ENCODE assay signal across 8 cellular contexts in the genomic region with DNA sequence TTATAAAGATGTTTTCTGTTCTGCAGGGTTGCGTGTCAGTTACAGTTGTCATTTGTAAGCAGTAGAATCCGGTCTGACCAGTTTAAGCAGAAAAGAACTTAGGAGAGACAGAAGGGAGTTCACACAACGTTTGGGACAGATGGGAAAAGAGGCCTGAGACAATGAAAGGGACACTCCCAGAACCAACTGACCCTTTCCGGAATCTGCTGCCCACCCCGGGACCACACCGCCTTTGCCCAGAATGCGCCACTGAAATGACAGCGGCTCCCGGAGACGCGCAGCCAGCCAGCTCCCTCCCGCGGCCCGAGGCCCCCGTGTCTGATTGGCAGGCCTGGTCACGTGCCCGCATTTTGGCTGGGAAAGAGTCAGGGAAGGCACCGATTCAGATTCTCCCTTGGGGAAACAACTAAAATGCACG.
DNase-seq lines count a peak whose midpoint lies in the region; ATAC-seq and TF ChIP-seq lines count a peak whose summit lies in the region.

No MANE protein-coding gene starts in this region.

- H3K4me1 ChIP-seq in NT2/D1 (ENCODE audit: insufficient read depth, insufficient read length) (no peaks in the 10 kb centered on the region), esophagus squamous epithelium (peaks cover 0 to 12% (median 0%) of the 10 kb centered on the region in 3 donors)

- 1 to 5% methylated on average over 9 to 18 of the region's 19 CpGs for WGBS in esophagus squamous epithelium, 2 donors

- ATAC-seq in HG03097 (IDR thresholded peaks at IDR 0.05; ENCODE audit: low FRiP score, unreplicated experiment): peak; percentile 39

- H3K36me3 ChIP-seq in NT2/D1 (ENCODE audit: insufficient read depth, insufficient read length, low read length): no peaks in the 10 kb centered on the region
- H3K36me3 ChIP-seq in esophagus squamous epithelium: no peaks in the 10 kb centered on the region

- H3K27ac ChIP-seq in esophagus squamous epithelium: peak overlapping the region; percentile 36 to 83 (median 79)

- intact Hi-C loops in esophagus squamous epithelium (cut with DNase I): no loop called here

- H3K27me3 ChIP-seq in NT2/D1 (ENCODE audit: insufficient read depth, insufficient read length): no peaks in the 10 kb centered on the region
- H3K27me3 ChIP-seq in esophagus squamous epithelium: no peaks in the 10 kb centered on the region

- TF ChIP-seq CTCF in esophagus squamous epithelium (IDR thresholded peaks at IDR 0.05): peak in 1 of 6 experiments; percentile 10

- H3K9ac ChIP-seq in NT2/D1 (ENCODE audit: insufficient read length, low read depth): peak overlapping the region; percentile 32

- H3K9me3 ChIP-seq in NT2/D1 (ENCODE audit: insufficient read depth, low read length) (no peaks in the 10 kb centered on the region), esophagus squamous epithelium (peaks cover 0 to 3% (median 0%) of the 10 kb centered on the region in 3 donors)

- peak; percentile 86 for DNase-seq in GF-D8 (lab: John Stamatoyannopoulos, UW)
- DNase-seq in NT2/D1 (ENCODE audit: low read depth, low spot score): no peak
- peak; percentile 74 to 78 for DNase-seq in activated T-cell treated with anti-CD3 and anti-CD28 coated beads, Interleukin-2, amount 50 U/mL, for 48 hours
- DNase-seq in esophagus squamous epithelium (lab: John Stamatoyannopoulos, UW): no peak
- DNase-seq in myocyte (ENCODE audit: low read depth): peak; percentile 61
- DNase-seq in stimulated activated CD8-positive, alpha-beta memory T cell treated with anti-CD3 and anti-CD28 coated beads, Interleukin-7, amount 100 ng/mL, for 4 hours (ENCODE audit: low read depth in 2 of 2): peak; percentile 30 to 36
- no peak for DNase-seq in NCI-H187 treated with DMSO at 0.1 percent for 48 hours (lab: John Stamatoyannopoulos, UW)

- H3K4me3 ChIP-seq in NT2/D1 (ENCODE audit: insufficient read length, low read depth): peak overlapping the region; percentile 36
- peak overlapping the region; percentile 40 to 65 (median 52) for H3K4me3 ChIP-seq in esophagus squamous epithelium

- TF ChIP-seq POLR2A in esophagus squamous epithelium (IDR thresholded peaks at IDR 0.05): no peak

Comparison
In these comparisons a context has a peak if more than half of its experiments do, and no peak if none do; other contexts are left out.
1. DNase-seq: peak in GF-D8 (single experiment), activated T-cell treated with anti-CD3 and anti-CD28 coated beads, Interleukin-2, amount 50 U/mL, for 48 hours (2 of 2), myocyte (single experiment) and stimulated activated CD8-positive, alpha-beta memory T cell treated with anti-CD3 and anti-CD28 coated beads, Interleukin-7, amount 100 ng/mL, for 4 hours (2 of 2); none in NT2/D1 (single experiment), esophagus squamous epithelium (single experiment) and NCI-H187 treated with DMSO at 0.1 percent for 48 hours (single experiment).